9 cellular contexts compared by ENCODE assay signal in genomic region chr3:46361408-46362283, GRCh38. TPM values are rescaled to one million over a fixed set of nuclear protein-coding genes. Genes with fewer than 3 reads are reported as not detected.
A peak's percentile ranks its signal among the peaks of the same experiment; 100 is the strongest.
DNase-seq lines count a peak whose midpoint lies in the region.
"Had no signal": no experiment of that assay in that cellular context is flagged by ENCODE, and none has a peak within 500 bp of the region (broad histone marks: within the 10 kb centered on the region; RNA-seq: fewer than 3 reads in every experiment).

No MANE protein-coding gene starts in this region.

- peaks cover 11% of the 10 kb centered on the region for H3K9me3 Mint-ChIP-seq in activated CD4-positive, alpha-beta T cell treated with anti-CD3 and anti-CD28 coated beads, Interleukin-2, amount 10 ng/mL, durations not matched to agents 24 days and 14 days

- peaks cover 35% of the 10 kb centered on the region for H3K27me3 Mint-ChIP-seq in activated CD4-positive, alpha-beta T cell treated with anti-CD3 and anti-CD28 coated beads, Interleukin-2, amount 10 ng/mL, durations not matched to agents 24 days and 14 days

- H3K4me3 ChIP-seq in GM23248: no peak overlapping the region

- no peak overlapping the region for H3K27ac ChIP-seq in GM23248

- no peaks in the 10 kb centered on the region for H4K20me1 ChIP-seq in GM23248 (ENCODE audit: insufficient read depth)

- no peaks in the 10 kb centered on the region for H3K9me3 ChIP-seq in GM23248 (ENCODE audit: low read depth)

- DNase-seq in A172 (ENCODE audit: low spot score) (peak; percentile 57), GM23248 (peak; percentile 58), SIG-M5 (lab: John Stamatoyannopoulos, UW) (peak; percentile 58), kidney tubule cell (ENCODE audit: low spot score) (peak; percentile 69), NCI-H1694 (lab: John Stamatoyannopoulos, UW) (no peak), cerebellar nuclear complex (lab: John Stamatoyannopoulos, UW) (no peak), SHP77 treated with DMSO at 0.1 percent for 48 hours (lab: John Stamatoyannopoulos, UW) (no peak)
- DNase-seq in activated CD4-positive, alpha-beta T cell treated with anti-CD3 and anti-CD28 coated beads, Interleukin-2, amount 10 ng/mL, durations not matched to agents 24 days and 14 days: no peak

- H3K27ac Mint-ChIP-seq in activated CD4-positive, alpha-beta T cell treated with anti-CD3 and anti-CD28 coated beads, Interleukin-2, amount 10 ng/mL, durations not matched to agents 24 days and 14 days: no peak overlapping the region

- H2AFZ ChIP-seq in GM23248: no peak overlapping the region

- 26 to 28% methylated on average over 8 of the region's 8 CpGs for WGBS in GM23248 (ENCODE audit: low coverage in 1 of 2, low lambda C conversion rate in 2 of 2, missing lambda C conversion rate in 2 of 2), 2 experiments

- H3F3A ChIP-seq in GM23248 (ENCODE audit: insufficient read depth): peaks cover 6% of the 10 kb centered on the region; the same call in 1 of the 2 replicates

- H3K9me2 ChIP-seq in GM23248 (ENCODE audit: insufficient read depth): no peaks in the 10 kb centered on the region

- no peaks in the 10 kb centered on the region for H3K36me3 ChIP-seq in GM23248 (ENCODE audit: low read depth)

- in situ Hi-C loops in GM23248 (cut with MboI): loop anchor here (10.0 to 25.0 kb wide), 3 partner anchors 277 to 599 kb away; partner anchors contain the start of gene CXCR6

- no peak overlapping the region for H3K9ac ChIP-seq in GM23248

- H3K27me3 ChIP-seq in GM23248 (replicated peaks; ENCODE audit: insufficient read depth): peaks cover 38% of the 10 kb centered on the region

- no peak overlapping the region for H3K4me2 ChIP-seq in GM23248 (ENCODE audit: unreplicated experiment)

- H3K79me2 ChIP-seq in GM23248 (ENCODE audit: insufficient read depth): no peaks in the 10 kb centered on the region

- peaks cover 42% of the 10 kb centered on the region for H3K4me1 Mint-ChIP-seq in activated CD4-positive, alpha-beta T cell treated with anti-CD3 and anti-CD28 coated beads, Interleukin-2, amount 10 ng/mL, durations not matched to agents 24 days and 14 days

- no peaks in the 10 kb centered on the region for H3K4me1 ChIP-seq in GM23248 (ENCODE audit: insufficient read depth)

- no peak overlapping the region for H3K4me3 Mint-ChIP-seq in activated CD4-positive, alpha-beta T cell treated with anti-CD3 and anti-CD28 coated beads, Interleukin-2, amount 10 ng/mL, durations not matched to agents 24 days and 14 days

- H3K36me3 Mint-ChIP-seq in activated CD4-positive, alpha-beta T cell treated with anti-CD3 and anti-CD28 coated beads, Interleukin-2, amount 10 ng/mL, durations not matched to agents 24 days and 14 days (ENCODE audit: low read depth): peaks cover 11% of the 10 kb centered on the region

- intact Hi-C loops in activated CD4-positive, alpha-beta T cell treated with anti-CD3 and anti-CD28 coated beads, Interleukin-2, amount 10 ng/mL, durations not matched to agents 24 days and 14 days (cut with micrococcal nuclease): no loop called here

RNA-seq across cellular contexts. Expression of gene CCR2, which starts 7.7 kb away (rescaled TPM):
- not detected in 2 replicates for total RNA-seq in A172 (2014; rRNA removed; shearing (Covaris generic))
- total RNA-seq in GM23248 (2014; rRNA removed; shearing (Covaris generic)): not detected in 2 replicates
- polyA plus RNA-seq in GM23248 (2016; fragmentation: Nextera tagmentation; extraction: Ambion mirVana): not detected in 2 replicates
- 6.1 and 6.8 TPM in 2 replicates for total RNA-seq in activated CD4-positive, alpha-beta T cell treated with anti-CD3 and anti-CD28 coated beads, Interleukin-2, amount 10 ng/mL, durations not matched to agents 24 days and 14 days
- total RNA-seq: dermis microvascular lymphatic vessel endothelial cell had no signal

RNA-seq across cellular contexts. Expression of gene CCR5, which starts 9.1 kb away (rescaled TPM):
- not detected in 2 replicates for total RNA-seq in A172 (2014; rRNA removed; shearing (Covaris generic))
- not detected in 2 replicates for total RNA-seq in GM23248 (2014; rRNA removed; shearing (Covaris generic))
- not detected in 2 replicates for polyA plus RNA-seq in GM23248 (2016; fragmentation: Nextera tagmentation; extraction: Ambion mirVana)
- 1.7 and 2.3 TPM in 2 replicates for total RNA-seq in activated CD4-positive, alpha-beta T cell treated with anti-CD3 and anti-CD28 coated beads, Interleukin-2, amount 10 ng/mL, durations not matched to agents 24 days and 14 days
- total RNA-seq: dermis microvascular lymphatic vessel endothelial cell had no signal

RNA-seq across cellular contexts. Expression of gene CCRL2, which starts 45.4 kb away (rescaled TPM):
- 0.72 TPM in 1 of 2 replicates, not detected in the other for total RNA-seq in A172 (2014; rRNA removed; shearing (Covaris generic))
- total RNA-seq in GM23248 (2014; rRNA removed; shearing (Covaris generic)): not detected in 2 replicates
- not detected in 2 replicates for polyA plus RNA-seq in GM23248 (2016; fragmentation: Nextera tagmentation; extraction: Ambion mirVana)
- 1.7 and 1.9 TPM in 2 replicates for total RNA-seq in activated CD4-positive, alpha-beta T cell treated with anti-CD3 and anti-CD28 coated beads, Interleukin-2, amount 10 ng/mL, durations not matched to agents 24 days and 14 days

Comparison
In these comparisons a context has a peak if more than half of its experiments do, and no peak if none do; other contexts are left out.
1. DNase-seq: peak in A172 (single experiment), GM23248 (single experiment), SIG-M5 (single experiment) and kidney tubule cell (single experiment); none in NCI-H1694 (single experiment), cerebellar nuclear complex (0 of 2), activated CD4-positive, alpha-beta T cell treated with anti-CD3 and anti-CD28 coated beads, Interleukin-2, amount 10 ng/mL, durations not matched to agents 24 days and 14 days (single experiment) and SHP77 treated with DMSO at 0.1 percent for 48 hours (single experiment).